24 cellular contexts compared by ENCODE assay signal in the genomic region with DNA sequence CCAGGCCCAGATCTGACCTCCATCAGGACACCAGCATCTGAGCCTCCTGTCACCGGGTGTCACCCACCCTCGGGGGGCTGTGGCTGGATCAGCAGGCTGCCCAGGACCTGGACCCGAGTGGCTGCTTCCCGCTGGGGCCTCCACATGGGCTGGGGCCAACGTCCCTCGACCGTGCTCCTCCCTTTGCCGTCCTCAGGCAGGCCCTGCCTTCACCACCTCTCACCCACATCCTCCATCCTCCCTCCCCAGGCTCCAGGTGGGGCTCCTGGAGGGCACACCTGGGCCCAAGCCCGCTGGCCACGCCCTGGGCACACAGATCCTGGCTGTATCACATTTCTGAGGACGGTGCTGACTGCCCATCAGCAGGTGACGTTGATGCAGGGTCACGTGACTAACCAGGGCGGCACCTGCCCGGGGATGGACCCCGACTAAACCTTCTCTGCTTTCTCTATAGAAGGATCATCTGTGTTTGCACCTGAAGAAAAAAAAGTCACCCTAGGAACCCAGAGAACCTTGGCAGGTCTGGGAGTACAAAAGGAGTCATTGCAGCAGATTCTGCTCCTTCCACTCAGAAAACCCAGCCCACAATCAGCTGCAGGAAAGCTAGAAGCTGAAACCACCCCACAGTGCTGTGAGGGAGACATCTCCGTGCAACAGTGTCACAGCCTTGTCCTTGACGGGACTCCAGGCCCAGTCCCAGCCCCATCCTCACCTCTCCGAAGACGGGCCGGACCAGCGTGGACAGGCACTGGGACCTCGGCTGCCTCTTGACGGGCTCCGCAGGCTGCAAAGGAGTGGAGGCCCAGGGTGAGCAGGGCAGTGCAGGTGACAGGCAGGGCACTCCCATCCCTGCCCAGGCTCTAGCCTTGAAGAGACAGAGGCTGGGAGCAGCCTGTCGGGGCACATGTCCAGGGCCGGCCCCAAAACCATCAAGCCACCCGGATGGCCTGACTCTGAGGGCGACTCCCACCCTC. TPM values are rescaled to one million over a fixed set of nuclear protein-coding genes. Genes with fewer than 3 reads are reported as not detected.
DNase-seq lines count a peak whose midpoint lies in the region; TF ChIP-seq lines count a peak whose summit lies in the region.
"Had no signal": no experiment of that assay in that cellular context is flagged by ENCODE, and none has a peak within 500 bp of the region (broad histone marks: within the 10 kb centered on the region; RNA-seq: fewer than 3 reads in every experiment).

No MANE protein-coding gene starts in this region.

- no peak overlapping the region for H3K27ac ChIP-seq in SK-N-SH (ENCODE audit: low read depth in 2 of 2, low read length in 1 of 2)
- H3K27ac ChIP-seq: ovary had no signal

- no TSS peak for BruUV-seq in Caco-2 (replicated peaks; lab: Mats Ljungman, UMichigan)

- H3F3A ChIP-seq in SK-N-SH (replicated peaks; ENCODE audit: insufficient read depth): no peaks in the 10 kb centered on the region

- no peak overlapping the region for H3K4me2 ChIP-seq in SK-N-SH

- no peak overlapping the region for H3K4me3 Mint-ChIP-seq in Caco-2 (ENCODE audit: unreplicated experiment)
- H3K4me3 Mint-ChIP-seq: activated B cell treated with CpG ODN at 0.5 μM for 24 hours; activated naive CD8-positive, alpha-beta T cell treated with anti-CD3 and anti-CD28 coated beads, Interleukin-2, amount 10 ng/mL, durations not matched to agents 7 days and 5 days; naive thymus-derived CD8-positive, alpha-beta T cell had no signal

- peak overlapping the region; percentile 28 for H3K9ac ChIP-seq in mucosa of stomach (ENCODE audit: low read length)
- no peak overlapping the region for H3K9ac ChIP-seq in SK-N-SH

- intact Hi-C loops in Caco-2 (cut with micrococcal nuclease; ENCODE audit: unreplicated experiment): no loop called here

- H4K20me1 ChIP-seq in SK-N-SH (ENCODE audit: insufficient read depth): peaks cover 22% of the 10 kb centered on the region; the same call in 1 of the 2 replicates

- H3K27me3 ChIP-seq in mucosa of stomach (ENCODE audit: control insufficient read depth, insufficient read depth, low read length) (no peaks in the 10 kb centered on the region), SK-N-SH (ENCODE audit: insufficient read depth) (no peaks in the 10 kb centered on the region), Caco-2 (replicated peaks; ENCODE audit: control insufficient read depth, insufficient read depth, low read length) (no peaks in the 10 kb centered on the region)
- H3K27me3 ChIP-seq: ovary had no signal

- H3K9me3 ChIP-seq in mucosa of stomach (ENCODE audit: control insufficient read depth, low read length) (no peaks in the 10 kb centered on the region), SK-N-SH (no peaks in the 10 kb centered on the region), Caco-2 (no peaks in the 10 kb centered on the region)
- H3K9me3 ChIP-seq: ovary had no signal

- TF ChIP-seq RAD21 in Ishikawa (IDR thresholded peaks at IDR 0.05; ENCODE audit: low read depth): no peak
- TF ChIP-seq RAD21 in SK-N-SH (IDR thresholded peaks at IDR 0.05; ENCODE audit: low read length): no peak

- H3K27me3 Mint-ChIP-seq in Caco-2 (ENCODE audit: insufficient read depth, unreplicated experiment): no peaks in the 10 kb centered on the region
- H3K27me3 Mint-ChIP-seq: activated B cell treated with CpG ODN at 0.5 μM for 24 hours; activated naive CD8-positive, alpha-beta T cell treated with anti-CD3 and anti-CD28 coated beads, Interleukin-2, amount 10 ng/mL, durations not matched to agents 7 days and 5 days; naive thymus-derived CD8-positive, alpha-beta T cell had no signal

- CTCF ChIA-PET in SK-N-SH (lab: Yijun Ruan, JAX) (interaction anchor here (2.1 kb wide), 1 partner anchor 7 kb away, joined by 8 read pairs; no protein-coding TSS in a partner anchor), Caco-2 (lab: Charles Lee) (no interaction called here)

- H3K79me2 ChIP-seq in SK-N-SH (ENCODE audit: insufficient read depth): peaks cover 16% of the 10 kb centered on the region

- no peak overlapping the region for H3K27ac Mint-ChIP-seq in Caco-2 (ENCODE audit: unreplicated experiment)
- H3K27ac Mint-ChIP-seq: activated B cell treated with CpG ODN at 0.5 μM for 24 hours; activated T-helper 2 cell treated with anti-CD3 and anti-CD28 coated beads, Interferon-gamma antibody, Interleukin-2, Interleukin-4, amounts not matched to agents 10 μg/mL and 5 μg/mL and 100 μg/mL, durations not matched to agents 14 hours and 24 hours and 36 hours; naive thymus-derived CD8-positive, alpha-beta T cell had no signal

- H3K36me3 Mint-ChIP-seq in Caco-2 (ENCODE audit: insufficient read depth, unreplicated experiment): peaks cover 43% of the 10 kb centered on the region
- H3K36me3 Mint-ChIP-seq: activated naive CD8-positive, alpha-beta T cell treated with anti-CD3 and anti-CD28 coated beads, Interleukin-2, amount 10 ng/mL, durations not matched to agents 7 days and 5 days had no signal

- no peaks in the 10 kb centered on the region for H3K9me3 Mint-ChIP-seq in Caco-2 (ENCODE audit: unreplicated experiment)
- H3K9me3 Mint-ChIP-seq: activated B cell treated with CpG ODN at 0.5 μM for 24 hours; activated naive CD8-positive, alpha-beta T cell treated with anti-CD3 and anti-CD28 coated beads, Interleukin-2, amount 10 ng/mL, durations not matched to agents 7 days and 5 days; activated T-helper 2 cell treated with anti-CD3 and anti-CD28 coated beads, Interferon-gamma antibody, Interleukin-2, Interleukin-4, amounts not matched to agents 10 μg/mL and 5 μg/mL and 100 μg/mL, durations not matched to agents 14 hours and 24 hours and 36 hours; naive thymus-derived CD8-positive, alpha-beta T cell had no signal

- no peak for TF ChIP-seq EP300 in Ishikawa (IDR thresholded peaks at IDR 0.05; ENCODE audit: borderline replicate concordance)
- TF ChIP-seq EP300 in SK-N-SH (IDR thresholded peaks at IDR 0.05; ENCODE audit: borderline replicate concordance in 1 of 2, low read depth in 1 of 2, low read length in 1 of 2): no peak

- H3K4me3 ChIP-seq in mucosa of stomach (ENCODE audit: low read length): no peak overlapping the region
- H3K4me3 ChIP-seq in SK-N-SH (ENCODE audit: low read depth in 2 of 2, low read length in 1 of 2): no peak overlapping the region
- H3K4me3 ChIP-seq in Caco-2 (ENCODE audit: low read depth, low read length): no peak overlapping the region
- H3K4me3 ChIP-seq: ovary had no signal

- in situ Hi-C loops in GM13977 (cut with MboI; ENCODE audit: low pct_unique_long_range_greater_than_20kb, low sequenced_read_pairs, unreplicated experiment): no loop called here

- no peak overlapping the region for H2AFZ ChIP-seq in SK-N-SH (ENCODE audit: low read depth)

- H3K36me3 ChIP-seq in mucosa of stomach (ENCODE audit: control insufficient read depth, insufficient read depth, low read length) (peaks cover 25% of the 10 kb centered on the region), SK-N-SH (replicated peaks in 1 of 2; ENCODE audit: control insufficient read depth in 1 of 2, insufficient read depth in 2 of 2, low read length in 1 of 2) (peaks cover 6 to 70% of the 10 kb centered on the region in 2 experiments), Caco-2 (ENCODE audit: control insufficient read depth, insufficient read depth, low read length) (no peaks in the 10 kb centered on the region; the same call in 1 of the 2 replicates)
- H3K36me3 ChIP-seq: ovary had no signal

- H3K4me1 Mint-ChIP-seq in Caco-2 (ENCODE audit: low read depth, unreplicated experiment): no peaks in the 10 kb centered on the region
- H3K4me1 Mint-ChIP-seq: activated B cell treated with CpG ODN at 0.5 μM for 24 hours; activated naive CD8-positive, alpha-beta T cell treated with anti-CD3 and anti-CD28 coated beads, Interleukin-2, amount 10 ng/mL, durations not matched to agents 7 days and 5 days had no signal

- TF ChIP-seq CTCF in SK-N-SH (IDR thresholded peaks at IDR 0.05): no peak
- TF ChIP-seq CTCF in GM13977 (IDR thresholded peaks at IDR 0.05; ENCODE audit: extremely low read depth, insufficient read depth, missing control alignments): no peak
- TF ChIP-seq CTCF in Caco-2 (IDR thresholded peaks at IDR 0.05; ENCODE audit: insufficient read depth in 1 of 2, low read depth in 1 of 2, low read length in 1 of 2, severe bottlenecking in 1 of 2, unreplicated experiment in 1 of 2): no peak

- no peaks in the 10 kb centered on the region for H3K9me2 ChIP-seq in SK-N-SH

- DNase-seq in COLO668 (lab: John Stamatoyannopoulos, UW; ENCODE audit: unreplicated experiment) (peak; percentile 96), NCI-H748 treated with DMSO at 0.1 percent for 48 hours (lab: John Stamatoyannopoulos, UW) (peak; percentile 10), SK-N-SH (no peak), GM13977 (ENCODE audit: low spot score) (no peak), Caco-2 (no peak)
- DNase-seq in effector CD8-positive, alpha-beta T cell (lab: John Stamatoyannopoulos, UW): no peak
- DNase-seq: activated B cell treated with CpG ODN at 0.5 μM for 24 hours; activated CD4-positive, alpha-beta T cell treated with anti-CD3 and anti-CD28 coated beads, Interleukin-2, amount 50 U/mL, for 4 hours; activated CD8-positive, alpha-beta memory T cell treated with anti-CD3 and anti-CD28 coated beads, Interleukin-2, amount 50 U/mL, for 48 hours; activated naive CD8-positive, alpha-beta T cell treated with anti-CD3 and anti-CD28 coated beads, Interleukin-2, amount 10 ng/mL, durations not matched to agents 7 days and 5 days; foreskin fibroblast; GF-D8; mesendoderm; NCI-H1048; NCI-H226; ovary; stimulated activated CD4-positive, alpha-beta T cell treated with anti-CD3 and anti-CD28 coated beads, Interleukin-15, amount 100 ng/mL, for 24 hours; stimulated activated CD8-positive, alpha-beta memory T cell treated with anti-CD3 and anti-CD28 coated beads, Interleukin-4, amount 100 ng/mL, for 48 hours; substantia nigra; T1000 had no signal

- POLR2A ChIA-PET in SK-N-SH (lab: Yijun Ruan, JAX) (no interaction called here), Caco-2 (lab: Charles Lee) (no interaction called here)

- peaks cover 30% of the 10 kb centered on the region for H3K4me1 ChIP-seq in mucosa of stomach (ENCODE audit: control insufficient read depth, insufficient read depth, low read length)
- no peaks in the 10 kb centered on the region; a peak in 1 of 4 replicates for H3K4me1 ChIP-seq in SK-N-SH (ENCODE audit: control insufficient read depth in 1 of 2, insufficient read depth in 2 of 2, low read depth in 1 of 2, low read length in 1 of 2)
- no peaks in the 10 kb centered on the region for H3K4me1 ChIP-seq in Caco-2

- WGBS in SK-N-SH (ENCODE audit: low lambda C conversion rate): 98% methylated on average over 9 of the region's 29 CpGs

TF ChIP-seq in Ishikawa, 13 proteins besides CTCF, POLR2A, EP300 and RAD21 (continues in another document):
- no peak for TF ChIP-seq NFIC (IDR thresholded peaks at IDR 0.05)

TF ChIP-seq in SK-N-SH, 30 proteins besides CTCF, POLR2A, EP300 and RAD21 (continues in another document):
- TF ChIP-seq SMC3 (IDR thresholded peaks at IDR 0.05; ENCODE audit: low read depth, low read length): no peak

RNA-seq across cellular contexts. Expression of gene STK25, which starts 11.2 kb away (rescaled TPM):
- 236 and 268 TPM in 2 replicates for polyA plus RNA-seq in SK-N-SH (2012; rRNA removed)
- polyA plus RNA-seq in SK-N-SH (2012; cell fraction: cytosol; rRNA removed): 94.5 and 143 TPM in 2 replicates
- polyA plus RNA-seq in SK-N-SH (2012; cell fraction: nucleus; rRNA removed): 855 and 923 TPM in 2 replicates
- total RNA-seq in Caco-2 (2022): 92.6 and 101 TPM in 2 replicates

Comparison
In these comparisons a context has a peak if more than half of its experiments do, and no peak if none do; other contexts are left out.
1. DNase-seq: peak in COLO668 (single experiment) and NCI-H748 treated with DMSO at 0.1 percent for 48 hours (single experiment); none in SK-N-SH (single experiment), effector CD8-positive, alpha-beta T cell (single experiment), GM13977 (single experiment) and Caco-2 (0 of 2).